In genomic region chr9:3528466-3528865, GRCh38 we compare ENCODE assay signal across 8 cellular contexts. TPM values are rescaled to one million over a fixed set of nuclear protein-coding genes. Genes with fewer than 3 reads are reported as not detected.
DNase-seq lines count a peak whose midpoint lies in the region; FAIRE-seq and TF ChIP-seq lines count a peak whose summit lies in the region.

No MANE protein-coding gene starts in this region.

- DNase-seq in AML-193 (lab: John Stamatoyannopoulos, UW): peak; percentile 30 to 47
- DNase-seq in KG1 (lab: John Stamatoyannopoulos, UW): peak; percentile 29
- DNase-seq in activated CD4-positive, CD25-positive, alpha-beta regulatory T cell (lab: John Stamatoyannopoulos, UW): peak in 3 of 4 experiments; percentile 2 to 22 (median 10)
- DNase-seq in endodermal cell: no peak
- DNase-seq in stimulated activated CD8-positive, alpha-beta memory T cell treated with anti-CD3 and anti-CD28 coated beads, Interleukin-7, amount 100 ng/mL, for 48 hours (ENCODE audit: extremely low read depth in 1 of 2, low read depth in 1 of 2): peak; percentile 26 to 58
- DNase-seq in germinal center (ENCODE audit: low spot score): no peak
- DNase-seq in D721Med (ENCODE audit: insufficient read length, low spot score): no peak
- DNase-seq in HEK293T (ENCODE audit: extremely low spot score): no peak

- no peaks in the 10 kb centered on the region for H3K27me3 Mint-ChIP-seq in endodermal cell (ENCODE audit: insufficient read depth)

- H3K27ac Mint-ChIP-seq in endodermal cell: no peak overlapping the region

- POLR2A ChIA-PET in HEK293T (lab: Yijun Ruan, JAX): no interaction called here

- peaks cover 5% of the 10 kb centered on the region for H3K4me1 ChIP-seq in endodermal cell (ENCODE audit: control insufficient read depth, insufficient read depth, low read length)

- peaks cover 24% of the 10 kb centered on the region for H3K36me3 Mint-ChIP-seq in endodermal cell (ENCODE audit: low read depth)

- H3K36me3 ChIP-seq in endodermal cell (ENCODE audit: control insufficient read depth, insufficient read depth, low read length): peaks cover 8% of the 10 kb centered on the region

- peak overlapping the region; percentile 96 for H3K4me3 ChIP-seq in endodermal cell (ENCODE audit: low read length)

- H3K9me3 ChIP-seq in endodermal cell (ENCODE audit: control insufficient read depth, low read length): no peaks in the 10 kb centered on the region

- H3K4me3 Mint-ChIP-seq in endodermal cell: no peak overlapping the region

- no peaks in the 10 kb centered on the region for H3K9me3 Mint-ChIP-seq in endodermal cell

- TF ChIP-seq CTCF in endodermal cell (conservative IDR thresholded peaks at IDR 0.05): no peak
- no peak for TF ChIP-seq CTCF in D721Med (IDR thresholded peaks at IDR 0.05; ENCODE audit: insufficient read depth, missing control alignments)

- H3K4me1 Mint-ChIP-seq in endodermal cell: peaks cover 25% of the 10 kb centered on the region

- CTCF ChIA-PET in HEK293T (lab: Yijun Ruan, JAX): no interaction called here

- no peak overlapping the region for H3K9ac ChIP-seq in endodermal cell (ENCODE audit: extremely low read depth, low read length, poor library complexity, severe bottlenecking)

- H3K27ac ChIP-seq in endodermal cell (ENCODE audit: low read depth, low read length): no peak overlapping the region

- no peaks in the 10 kb centered on the region for H3K27me3 ChIP-seq in endodermal cell (ENCODE audit: control insufficient read depth, insufficient read depth, low read length, poor library complexity, severe bottlenecking)

- no peak for FAIRE-seq in D721Med (lab: Jason Lieb, UNC)

- 89 to 92% methylated on average over 6 to 7 of the region's 7 CpGs for WGBS in endodermal cell (ENCODE audit: insufficient coverage in 1 of 2, insufficient read length in 1 of 2), 2 experiments

TF ChIP-seq in HEK293T, 16 proteins besides CTCF, POLR2A, EP300 and RAD21:
- TF ChIP-seq L3MBTL2 (conservative IDR thresholded peaks at IDR 0.05): no peak

RNA-seq across cellular contexts. Expression of gene RFX3, which starts 2.7 kb away (rescaled TPM):
- 10 to 100 TPM; 27.5 to 28.2 TPM for total RNA-seq in endodermal cell
- polyA plus RNA-seq in endodermal cell (2013, experiment 1 of 2): 29.5 TPM
- polyA plus RNA-seq in endodermal cell (2013, experiment 2 of 2): 30.1 TPM

Comparison
In these comparisons a context has a peak if more than half of its experiments do, and no peak if none do; other contexts are left out.
1. DNase-seq: peak in AML-193 (2 of 2), KG1 (single experiment), activated CD4-positive, CD25-positive, alpha-beta regulatory T cell (3 of 4) and stimulated activated CD8-positive, alpha-beta memory T cell treated with anti-CD3 and anti-CD28 coated beads, Interleukin-7, amount 100 ng/mL, for 48 hours (2 of 2); none in endodermal cell (single experiment), germinal center (single experiment), D721Med (single experiment) and HEK293T (single experiment).